Comparison of ENCODE assay signal across 26 cellular contexts in the genomic region with DNA sequence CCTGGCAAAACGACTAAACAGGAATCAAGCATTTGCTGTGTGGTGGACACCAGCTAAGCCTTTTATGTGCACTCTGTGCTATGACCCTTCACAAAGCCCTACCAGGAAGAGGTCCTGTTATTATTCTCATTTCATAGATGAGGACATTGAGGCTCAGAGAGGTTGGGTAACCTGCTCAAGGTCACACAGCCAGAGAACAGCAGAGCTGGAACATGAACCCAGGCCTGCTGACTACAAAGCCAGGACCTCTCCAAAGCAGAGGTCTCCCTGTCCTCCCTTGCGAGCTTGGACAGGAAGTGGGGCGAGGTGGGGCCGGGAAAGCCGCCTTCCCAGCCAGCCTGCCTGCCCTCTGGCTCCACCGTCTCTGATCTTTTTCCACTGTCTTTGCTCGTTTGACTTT. TPM values are rescaled to one million over a fixed set of nuclear protein-coding genes. Genes with fewer than 3 reads are reported as not detected.
"Had no signal": no experiment of that assay in that cellular context is flagged by ENCODE, and none has a peak within 500 bp of the region (broad histone marks: within the 10 kb centered on the region; RNA-seq: fewer than 3 reads in every experiment).

No MANE protein-coding gene starts in this region.

- ATAC-seq: foreskin keratinocyte; gastroesophageal sphincter; heart left ventricle; left lobe of liver; natural killer cell; stimulated activated memory B cell treated with anti-CD40 and anti-IgM and Interleukin-4, amounts not matched to agents 10 μg/mL and 1 μg/mL and 100 μg/mL, for 72 hours; stimulated activated naive CD8-positive, alpha-beta T cell treated with anti-CD3 and anti-CD28 coated beads, Interleukin-15, Interleukin-2, amounts not matched to agents 100 U/mL and 50 U/mL, for 24 hours; upper lobe of right lung had no signal

- H3K4me2 ChIP-seq: hepatocyte had no signal

- H3K27ac Mint-ChIP-seq: memory B cell; natural killer cell; stimulated activated memory B cell treated with anti-CD40 and anti-IgM and Interleukin-4, amounts not matched to agents 10 μg/mL and 1 μg/mL and 100 μg/mL, for 72 hours had no signal

- H3K27me3 ChIP-seq: foreskin keratinocyte, hepatocyte, right atrium auricular region, tibial nerve, upper lobe of right lung, uterus had no signal

- H3K4me3 Mint-ChIP-seq: memory B cell; natural killer cell; stimulated activated memory B cell treated with anti-CD40 and anti-IgM and Interleukin-4, amounts not matched to agents 10 μg/mL and 1 μg/mL and 100 μg/mL, for 72 hours had no signal

- H2AFZ ChIP-seq: hepatocyte had no signal

- H3K36me3 ChIP-seq: esophagus muscularis mucosa, gastroesophageal sphincter, heart left ventricle, prostate gland, right atrium auricular region, spleen, thoracic aorta, tibial nerve, upper lobe of right lung, uterus had no signal

- H3K4me1 ChIP-seq: esophagus muscularis mucosa, foreskin keratinocyte, gastroesophageal sphincter, heart left ventricle, prostate gland, right atrium auricular region, spleen, tibial nerve, upper lobe of right lung, uterus had no signal

- H3K9me3 ChIP-seq: esophagus muscularis mucosa, gastroesophageal sphincter, heart left ventricle, prostate gland, right atrium auricular region, spleen, thoracic aorta, tibial nerve, upper lobe of right lung, uterus had no signal

- H3K36me3 Mint-ChIP-seq: memory B cell; natural killer cell; stimulated activated memory B cell treated with anti-CD40 and anti-IgM and Interleukin-4, amounts not matched to agents 10 μg/mL and 1 μg/mL and 100 μg/mL, for 72 hours had no signal

- H3K9me3 Mint-ChIP-seq: natural killer cell had no signal

- DNase-seq: dermis blood vessel endothelial cell; effector memory CD4-positive, alpha-beta T cell; foreskin keratinocyte; heart left ventricle; kidney; natural killer cell; spleen; stimulated activated CD4-positive, alpha-beta T cell treated with anti-CD3 and anti-CD28 coated beads, Interleukin-4, amount 100 ng/mL, for 4 hours; stimulated activated naive CD8-positive, alpha-beta T cell treated with anti-CD3 and anti-CD28 coated beads, Interleukin-15, Interleukin-2, amounts not matched to agents 100 U/mL and 50 U/mL, for 24 hours; substantia nigra; upper lobe of right lung; uterus had no signal

- H3K4me3 ChIP-seq: coronary artery, esophagus muscularis mucosa, gastroesophageal sphincter, heart left ventricle, hepatocyte, lung, prostate gland, right atrium auricular region, skin epidermis, spleen, thoracic aorta, tibial nerve, upper lobe of right lung, uterus had no signal

- H3K4me1 Mint-ChIP-seq: memory B cell; natural killer cell; stimulated activated memory B cell treated with anti-CD40 and anti-IgM and Interleukin-4, amounts not matched to agents 10 μg/mL and 1 μg/mL and 100 μg/mL, for 72 hours had no signal

- H3K27ac ChIP-seq: coronary artery, esophagus muscularis mucosa, foreskin keratinocyte, gastroesophageal sphincter, heart left ventricle, hepatocyte, prostate gland, right atrium auricular region, skin epidermis, spleen, thoracic aorta, tibial nerve, upper lobe of right lung, uterus had no signal

RNA-seq across cellular contexts. Expression of a gene that starts 44.4 kb away (rescaled TPM):
- polyA plus RNA-seq: foreskin keratinocyte, liver had no signal
